In the genomic region with DNA sequence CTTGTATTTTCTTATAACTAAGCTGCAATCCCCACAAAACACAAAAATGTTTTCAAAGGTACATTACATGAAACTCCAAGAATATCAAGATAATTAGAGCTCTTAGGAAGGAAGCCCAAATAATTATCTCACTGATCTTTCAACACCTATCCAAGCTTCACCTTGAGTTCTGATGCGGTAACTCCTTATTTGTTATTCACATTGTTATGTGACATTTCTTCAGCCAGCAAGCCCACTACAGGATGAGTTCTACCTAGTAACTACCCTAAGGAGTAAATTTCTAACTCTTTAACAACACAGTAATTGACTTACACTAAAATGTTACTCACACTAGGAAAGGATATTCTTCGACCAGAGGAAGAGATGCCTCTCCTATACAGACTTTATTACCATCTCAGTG, we compare ENCODE assay signal across 26 cellular contexts. TPM values are rescaled to one million over a fixed set of nuclear protein-coding genes. Genes with fewer than 3 reads are reported as not detected.
A peak's percentile ranks its signal among the peaks of the same experiment; 100 is the strongest.
DNase-seq lines count a peak whose midpoint lies in the region; ATAC-seq, FAIRE-seq and TF ChIP-seq lines count a peak whose summit lies in the region.
"Had no signal": no experiment of that assay in that cellular context is flagged by ENCODE, and none has a peak within 500 bp of the region (broad histone marks: within the 10 kb centered on the region; RNA-seq: fewer than 3 reads in every experiment).

No MANE protein-coding gene starts in this region.

- no peak overlapping the region for H2AFZ ChIP-seq in K562 (ENCODE audit: low read depth, low read length)
- H2AFZ ChIP-seq in parathyroid adenoma, result no peak overlapping the region
- H2AFZ ChIP-seq: PC-9 had no signal

- CTCF ChIA-PET in K562 (lab: Yijun Ruan, JAX; ENCODE audit: low intra/inter-chr PET ratio), result interaction anchor here (0.7 to 1.3 kb wide), 2 partner anchors 8 to 50 kb away, joined by 4 to 5 read pairs; no protein-coding TSS in a partner anchor

- H3K79me2 ChIP-seq in K562 (ENCODE audit: control insufficient read depth, insufficient read depth, low read length), result peaks cover 94% of the 10 kb centered on the region
- peaks cover 2% of the 10 kb centered on the region for H3K79me2 ChIP-seq in parathyroid adenoma

- H3K9me3 Mint-ChIP-seq in activated T-helper 2 cell treated with anti-CD3 and anti-CD28 coated beads, Interferon-gamma antibody, Interleukin-2, Interleukin-4, amounts not matched to agents 10 μg/mL and 5 μg/mL and 100 μg/mL, durations not matched to agents 14 hours and 24 hours and 36 hours, result no peaks in the 10 kb centered on the region
- H3K9me3 Mint-ChIP-seq: CD4-positive, alpha-beta T cell had no signal

- no peaks in the 10 kb centered on the region for H3K9me1 ChIP-seq in K562 (ENCODE audit: control insufficient read depth, insufficient read depth, low read length)

- no peak overlapping the region for H3K4me3 Mint-ChIP-seq in activated T-helper 2 cell treated with anti-CD3 and anti-CD28 coated beads, Interferon-gamma antibody, Interleukin-2, Interleukin-4, amounts not matched to agents 10 μg/mL and 5 μg/mL and 100 μg/mL, durations not matched to agents 14 hours and 24 hours and 36 hours (ENCODE audit: low read depth)
- H3K4me3 Mint-ChIP-seq: CD4-positive, alpha-beta T cell had no signal

- H3K36me3 Mint-ChIP-seq in activated T-helper 2 cell treated with anti-CD3 and anti-CD28 coated beads, Interferon-gamma antibody, Interleukin-2, Interleukin-4, amounts not matched to agents 10 μg/mL and 5 μg/mL and 100 μg/mL, durations not matched to agents 14 hours and 24 hours and 36 hours (ENCODE audit: low read depth), result no peaks in the 10 kb centered on the region

- DNase-seq in K562 (ENCODE audit: extremely low read depth in 1 of 4, low spot score in 3 of 4) (no peak), NCI-H2107 treated with DMSO at 0.1 percent for 48 hours (lab: John Stamatoyannopoulos, UW; ENCODE audit: unreplicated experiment) (no peak)
- DNase-seq in activated T-helper 2 cell treated with anti-CD3 and anti-CD28 coated beads, Interferon-gamma antibody, Interleukin-2, Interleukin-4, amounts not matched to agents 10 μg/mL and 5 μg/mL and 100 μg/mL, durations not matched to agents 14 hours and 24 hours and 36 hours (ENCODE audit: low spot score), result no peak
- DNase-seq: AML-193; CD4-positive, alpha-beta T cell; DMS53; IMR-90; NCI-H1048; NCI-H1417; NCI-H1694; NCI-H2029 treated with DMSO at 0.1 percent for 48 hours; NCI-H2227 treated with DMSO at 0.1 percent for 48 hours; NCI-H526 treated with DMSO at 0.1 percent for 48 hours; PC-9; SJCRH30 had no signal

- H3K36me3 ChIP-seq in HUES48 (ENCODE audit: control insufficient read depth, insufficient read depth, low read length) (no peaks in the 10 kb centered on the region), K562 (ENCODE audit: control insufficient read depth, insufficient read depth, low read length) (no peaks in the 10 kb centered on the region), iPS-18a (ENCODE audit: control insufficient read depth, low read depth, low read length) (no peaks in the 10 kb centered on the region), parathyroid adenoma (ENCODE audit: control insufficient read depth, insufficient read depth, low read length) (no peaks in the 10 kb centered on the region)
- H3K36me3 ChIP-seq: BLaER1 treated with 17β-estradiol and CSF1 and Interleukin-3, amounts not matched to agents 10 nM and 100 nM; SJCRH30 had no signal

- TF ChIP-seq EP300 in K562 (IDR thresholded peaks at IDR 0.05; ENCODE audit: low read length), result no peak

- H3K4me2 ChIP-seq in K562 (ENCODE audit: insufficient read depth, low read length), result no peak overlapping the region
- H3K4me2 ChIP-seq in parathyroid adenoma (ENCODE audit: low read length), result peak overlapping the region; percentile 23
- H3K4me2 ChIP-seq: A549, KMS-11, PC-9 had no signal

- 30% methylated on average over 2 of the region's 2 CpGs for WGBS in K562 (ENCODE audit: insufficient coverage, low coverage, missing lambda C conversion rate)

- TF ChIP-seq CTCF in K562 (IDR thresholded peaks at IDR 0.05 in 2 of 3, conservative IDR thresholded peaks at IDR 0.05 in 1 of 3; ENCODE audit: insufficient read depth in 2 of 3, low read depth in 1 of 3, low read length in 3 of 3), result no peak
- TF ChIP-seq CTCF in parathyroid adenoma (IDR thresholded peaks at IDR 0.05), result no peak

- H4K20me1 ChIP-seq in K562 (replicated peaks; ENCODE audit: control insufficient read depth, insufficient read depth, low read length), result no peaks in the 10 kb centered on the region

- H3K4me1 Mint-ChIP-seq in activated T-helper 2 cell treated with anti-CD3 and anti-CD28 coated beads, Interferon-gamma antibody, Interleukin-2, Interleukin-4, amounts not matched to agents 10 μg/mL and 5 μg/mL and 100 μg/mL, durations not matched to agents 14 hours and 24 hours and 36 hours (ENCODE audit: low read depth), result peaks cover 2% of the 10 kb centered on the region

- H3K9ac ChIP-seq in HUES48 (ENCODE audit: low read depth, low read length), result no peak overlapping the region
- H3K9ac ChIP-seq in K562 (ENCODE audit: insufficient read depth in 1 of 2, low read depth in 2 of 2, low read length in 2 of 2), result no peak overlapping the region
- H3K9ac ChIP-seq in iPS-18a (ENCODE audit: low read length), result peak overlapping the region; percentile 4
- no peak overlapping the region for H3K9ac ChIP-seq in parathyroid adenoma
- H3K9ac ChIP-seq: BLaER1 treated with 17β-estradiol and CSF1 and Interleukin-3, amounts not matched to agents 10 nM and 100 nM; KMS-11 had no signal

- in situ Hi-C loops in K562 (cut with MboI), result loop anchor here (5.0 kb wide), 2 partner anchors 44 to 149 kb away; no protein-coding TSS in a partner anchor

- intact Hi-C loops in K562 (cut with micrococcal nuclease), result no loop called here
- intact Hi-C loops in activated T-helper 2 cell treated with anti-CD3 and anti-CD28 coated beads, Interferon-gamma antibody, Interleukin-2, Interleukin-4, amounts not matched to agents 10 μg/mL and 5 μg/mL and 100 μg/mL, durations not matched to agents 14 hours and 24 hours and 36 hours (cut with micrococcal nuclease), result no loop called here

- H3K9me3 ChIP-seq in HUES48 (ENCODE audit: control insufficient read depth, insufficient read depth, low read length) (no peaks in the 10 kb centered on the region), K562 (replicated peaks; ENCODE audit: control insufficient read depth, insufficient read depth, low read depth, low read length) (no peaks in the 10 kb centered on the region), iPS-18a (ENCODE audit: control insufficient read depth, low read depth, low read length) (no peaks in the 10 kb centered on the region), parathyroid adenoma (ENCODE audit: control insufficient read depth, low read length) (no peaks in the 10 kb centered on the region)
- H3K9me3 ChIP-seq: A549; BLaER1 treated with 17β-estradiol and CSF1 and Interleukin-3, amounts not matched to agents 10 nM and 100 nM; SJCRH30 had no signal

- peaks cover 4% of the 10 kb centered on the region; the same call in 1 of the 2 replicates for H3K27me3 ChIP-seq in HUES48 (ENCODE audit: control insufficient read depth, insufficient read depth, low read length)
- no peaks in the 10 kb centered on the region for H3K27me3 ChIP-seq in K562 (ENCODE audit: control insufficient read depth in 2 of 2, insufficient read depth in 2 of 2, low read length in 2 of 2)
- H3K27me3 ChIP-seq in iPS-18a (ENCODE audit: control insufficient read depth, insufficient read depth, low read length), result no peaks in the 10 kb centered on the region
- H3K27me3 ChIP-seq in parathyroid adenoma (ENCODE audit: control insufficient read depth, insufficient read depth, low read length), result no peaks in the 10 kb centered on the region
- H3K27me3 ChIP-seq: SJCRH30 had no signal

- H3K27ac ChIP-seq in HUES48 (ENCODE audit: low read depth, low read length), result peak overlapping the region; percentile 96
- H3K27ac ChIP-seq in K562 (ENCODE audit: extremely low read depth, low read depth, low read length), result no peak overlapping the region
- H3K27ac ChIP-seq in iPS-18a (ENCODE audit: low read length), result peak overlapping the region; percentile 71
- no peak overlapping the region for H3K27ac ChIP-seq in parathyroid adenoma
- H3K27ac ChIP-seq: A549; BLaER1 treated with 17β-estradiol and CSF1 and Interleukin-3, amounts not matched to agents 10 nM and 100 nM; KMS-11; PC-9; SJCRH30 had no signal

- H3K4me3 ChIP-seq in HUES48 (ENCODE audit: low read depth, low read length) (peak overlapping the region; percentile 50), K562 (no peak overlapping the region), iPS-18a (ENCODE audit: low read length) (peak overlapping the region; percentile 54), parathyroid adenoma (ENCODE audit: low read depth, low read length) (no peak overlapping the region)
- H3K4me3 ChIP-seq: A549; BLaER1 treated with 17β-estradiol and CSF1 and Interleukin-3, amounts not matched to agents 10 nM and 100 nM; PC-9; SJCRH30 had no signal

- TF ChIP-seq RAD21 in K562 (CRISPR knock-in tag; conservative IDR thresholded peaks at IDR 0.05 in 1 of 2, IDR thresholded peaks at IDR 0.05 in 1 of 2), result no peak

- ATAC-seq in K562 (no peak), HG03469 (IDR thresholded peaks at IDR 0.05; ENCODE audit: unreplicated experiment) (no peak), HG03565 (IDR thresholded peaks at IDR 0.05; ENCODE audit: unreplicated experiment) (no peak)
- ATAC-seq: A549, Right ventricle myocardium inferior, SK-N-SH treated with all-trans-retinoic acid at 6 μM for 48 hours had no signal

- POLR2A ChIA-PET in K562 (lab: Yijun Ruan, JAX), result interaction anchor here (0.6 to 1.6 kb wide), 6 partner anchors 9 to 92 kb away, joined by 3 to 5 read pairs (median 3); a partner anchor contains a TSS

- peaks cover 65% of the 10 kb centered on the region for H3K27me3 Mint-ChIP-seq in activated T-helper 2 cell treated with anti-CD3 and anti-CD28 coated beads, Interferon-gamma antibody, Interleukin-2, Interleukin-4, amounts not matched to agents 10 μg/mL and 5 μg/mL and 100 μg/mL, durations not matched to agents 14 hours and 24 hours and 36 hours (ENCODE audit: low read depth)

- H3K4me1 ChIP-seq in HUES48 (ENCODE audit: control insufficient read depth, insufficient read depth, low read length) (peaks cover 90% of the 10 kb centered on the region), K562 (replicated peaks in 1 of 2; ENCODE audit: control insufficient read depth in 2 of 2, insufficient read depth in 2 of 2, low read length in 2 of 2) (peaks cover 0 to 38% of the 10 kb centered on the region in 2 experiments; a peak in 4 of 5 replicates), iPS-18a (ENCODE audit: control insufficient read depth, low read depth, low read length) (peaks cover 90% of the 10 kb centered on the region), parathyroid adenoma (no peaks in the 10 kb centered on the region)

- no peak overlapping the region for H3K27ac Mint-ChIP-seq in activated T-helper 2 cell treated with anti-CD3 and anti-CD28 coated beads, Interferon-gamma antibody, Interleukin-2, Interleukin-4, amounts not matched to agents 10 μg/mL and 5 μg/mL and 100 μg/mL, durations not matched to agents 14 hours and 24 hours and 36 hours
- H3K27ac Mint-ChIP-seq: CD4-positive, alpha-beta T cell had no signal

- FAIRE-seq in K562 (lab: Jason Lieb, UNC), result no peak
- FAIRE-seq: A549, GM18507 had no signal

- TF ChIP-seq POLR2A in K562 (conservative IDR thresholded peaks at IDR 0.05), result no peak

- no TSS peak for BruUV-seq in K562 (replicated peaks; lab: Mats Ljungman, UMichigan)

RNA-seq across cellular contexts. Expression of a gene that starts 9.9 kb away (rescaled TPM):
- 38.8 and 43.3 TPM in 2 replicates for total RNA-seq in K562 (2011; cell fraction: chromatin; rRNA removed; ENCODE audit: low replicate concordance)
- 19.2 and 20.5 TPM in 2 replicates for total RNA-seq in K562 (2011; cell fraction: nucleolus; rRNA removed)
- 26.0 and 37.2 TPM in 2 replicates for total RNA-seq in K562 (2011; cell fraction: nucleoplasm; rRNA removed)
- total RNA-seq in K562 (2014; rRNA removed) (23.0 and 34.5 TPM in 2 replicates), K562 (2014; rRNA removed; fragmentation: Illumina TruSeq; extraction: Trizol) (34.9 and 36.5 TPM in 2 replicates), K562 (2015; rRNA removed; fragmentation: Illumina TruSeq; extraction: Trizol) (36.5 and 38.7 TPM in 2 replicates), K562 (2021) (55.4 and 56.7 TPM in 2 replicates)
- polyA plus RNA-seq in K562 (2011; rRNA removed) (32.7 and 36.6 TPM in 2 replicates), K562 (2014; fragmentation: Illumina TruSeq; extraction: Trizol) (24.5 and 28.3 TPM in 2 replicates), K562 (2014; fragmentation: Nextera tagmentation; extraction: Ambion mirVana) (10 to 100 TPM in 1 of 2 experiments, 1 to 10 TPM in 1; 9.7 to 17.7 TPM), K562 (2014; rRNA removed) (16.6 and 17.8 TPM in 2 replicates)
- polyA plus RNA-seq in K562 (2011; cell fraction: cytosol; rRNA removed), result 25.5 and 31.6 TPM in 2 replicates
- polyA plus RNA-seq in K562 (2011; cell fraction: nucleus; rRNA removed), result 24.6 and 25.2 TPM in 2 replicates
- polyA plus RNA-seq in K562 (2012), result 10.4 and 15.9 TPM in 2 replicates
- polyA minus RNA-seq in K562 (2011; rRNA and poly(A)+ RNA removed), result 84.3 and 92.2 TPM in 2 replicates
- polyA minus RNA-seq in K562 (2011; cell fraction: cytosol; rRNA and poly(A)+ RNA removed), result 47.1 and 52.4 TPM in 2 replicates
- polyA minus RNA-seq in K562 (2011; cell fraction: nucleus; rRNA and poly(A)+ RNA removed), result 12.0 and 20.3 TPM in 2 replicates
- total RNA-seq in activated T-helper 2 cell treated with anti-CD3 and anti-CD28 coated beads, Interferon-gamma antibody, Interleukin-2, Interleukin-4, amounts not matched to agents 10 μg/mL and 5 μg/mL and 100 μg/mL, durations not matched to agents 14 hours and 24 hours and 36 hours, result 1.5 and 1.8 TPM in 2 replicates
- total RNA-seq: CD4-positive, alpha-beta T cell had no signal

RNA-seq across cellular contexts. Expression of a gene that starts 15.7 kb away (rescaled TPM):
- not detected in 2 replicates for total RNA-seq in K562 (2011; cell fraction: chromatin; rRNA removed; ENCODE audit: low replicate concordance)
- not detected in 2 replicates for total RNA-seq in K562 (2011; cell fraction: nucleolus; rRNA removed)
- not detected in 2 replicates for total RNA-seq in K562 (2011; cell fraction: nucleoplasm; rRNA removed)
- total RNA-seq in K562 (2014; rRNA removed) (not detected in 2 replicates), K562 (2014; rRNA removed; fragmentation: Illumina TruSeq; extraction: Trizol) (not detected in 2 replicates), K562 (2015; rRNA removed; fragmentation: Illumina TruSeq; extraction: Trizol) (not detected in 2 replicates), K562 (2021) (0.09 and 0.16 TPM in 2 replicates)
- polyA plus RNA-seq in K562 (2011; rRNA removed) (not detected in 2 replicates), K562 (2014; fragmentation: Illumina TruSeq; extraction: Trizol) (not detected in 2 replicates), K562 (2014; fragmentation: Nextera tagmentation; extraction: Ambion mirVana) (not detected), K562 (2014; rRNA removed) (not detected in 2 replicates)
- polyA plus RNA-seq in K562 (2011; cell fraction: cytosol; rRNA removed), result not detected in 2 replicates
- 0.09 TPM in 1 of 2 replicates, not detected in the other for polyA plus RNA-seq in K562 (2011; cell fraction: nucleus; rRNA removed)
- polyA plus RNA-seq in K562 (2012), result 0.03 TPM in 1 of 2 replicates, not detected in the other
- polyA minus RNA-seq in K562 (2011; rRNA and poly(A)+ RNA removed), result not detected in 2 replicates
- not detected in 2 replicates for polyA minus RNA-seq in K562 (2011; cell fraction: cytosol; rRNA and poly(A)+ RNA removed)
- polyA minus RNA-seq in K562 (2011; cell fraction: nucleus; rRNA and poly(A)+ RNA removed), result not detected in 2 replicates
- 0.11 TPM in 1 of 2 replicates, not detected in the other for total RNA-seq in activated T-helper 2 cell treated with anti-CD3 and anti-CD28 coated beads, Interferon-gamma antibody, Interleukin-2, Interleukin-4, amounts not matched to agents 10 μg/mL and 5 μg/mL and 100 μg/mL, durations not matched to agents 14 hours and 24 hours and 36 hours
- total RNA-seq: CD4-positive, alpha-beta T cell had no signal

Comparison
In these comparisons a context has a peak if more than half of its experiments do, and no peak if none do; other contexts are left out.
1. H3K27ac ChIP-seq: peak in HUES48 (single experiment) and iPS-18a (single experiment); none in K562 (single experiment) and parathyroid adenoma (single experiment).
2. H3K4me3 ChIP-seq: peak in HUES48 (single experiment) and iPS-18a (single experiment); none in K562 (single experiment) and parathyroid adenoma (single experiment).